ENCODE assay signal across 25 cellular contexts in the genomic region with DNA sequence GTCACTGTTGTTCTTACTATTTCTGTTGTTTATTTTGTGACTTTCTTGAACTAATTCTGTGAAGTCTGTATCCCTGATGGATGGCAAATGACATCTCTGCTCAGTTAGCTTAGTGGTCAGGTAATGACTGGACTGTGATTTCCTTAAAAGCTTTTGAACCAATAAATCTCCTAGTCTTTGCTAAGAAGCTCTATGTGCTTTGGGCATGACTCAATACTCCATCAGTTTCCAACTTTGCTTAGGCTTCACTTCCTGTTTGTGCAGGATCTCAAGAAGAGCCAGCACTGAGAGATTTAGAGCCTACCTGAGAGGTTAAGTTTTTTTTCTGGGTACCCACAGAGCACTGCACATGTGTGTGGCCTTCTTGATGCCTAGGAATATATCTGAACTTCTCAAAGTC.
DNase-seq lines count a peak whose midpoint lies in the region; ATAC-seq and TF ChIP-seq lines count a peak whose summit lies in the region.
"Had no signal": no experiment of that assay in that cellular context is flagged by ENCODE, and none has a peak within 500 bp of the region (broad histone marks: within the 10 kb centered on the region; RNA-seq: fewer than 3 reads in every experiment).

No MANE protein-coding gene starts in this region.

- H3K4me3 ChIP-seq in IMR-90 (ENCODE audit: insufficient read depth, low read depth, low read length) (no peak overlapping the region), epithelial cell of esophagus (ENCODE audit: low read length) (no peak overlapping the region), ascending aorta (no peak overlapping the region)
- H3K4me3 ChIP-seq: BLaER1 treated with 17β-estradiol and CSF1 and Interleukin-3, amounts not matched to agents 10 nM and 100 nM; MG63 had no signal

- H3K4me2 ChIP-seq in IMR-90 (ENCODE audit: low read depth, low read length), result no peak overlapping the region
- H3K4me2 ChIP-seq: BLaER1 treated with 17β-estradiol and CSF1 and Interleukin-3, amounts not matched to agents 10 nM and 100 nM; SK-N-SH had no signal

- no peak overlapping the region for H2BK5ac ChIP-seq in IMR-90 (ENCODE audit: low read depth, low read length, poor library complexity, severe bottlenecking)

- TF ChIP-seq CTCF in IMR-90 (conservative IDR thresholded peaks at IDR 0.05; ENCODE audit: low read depth, low read length) (no peak), epithelial cell of esophagus (IDR thresholded peaks at IDR 0.05; ENCODE audit: insufficient read depth, low read depth, low read length, missing control alignments) (no peak), GM10248 (IDR thresholded peaks at IDR 0.05; ENCODE audit: control extremely low read depth, extremely low read depth, low read depth, missing control alignments) (no peak), ascending aorta (IDR thresholded peaks at IDR 0.05) (no peak)

- H2BK20ac ChIP-seq in IMR-90 (ENCODE audit: low read depth, low read length), result no peak overlapping the region

- H2AK5ac ChIP-seq in IMR-90 (ENCODE audit: low read depth, low read length), result no peak overlapping the region

- no peak for TF ChIP-seq POLR2A in IMR-90 (IDR thresholded peaks at IDR 0.05; ENCODE audit: low read depth, low read length)

- POLR2A ChIA-PET in IMR-90 (lab: Charles Lee; ENCODE audit: unreplicated experiment), result no interaction called here
- POLR2A ChIA-PET in GM10248 (lab: Yijun Ruan, JAX), result no interaction called here

- no peaks in the 10 kb centered on the region for H3K9me1 ChIP-seq in IMR-90 (ENCODE audit: insufficient read depth, low read length)

- no peak overlapping the region for H2BK15ac ChIP-seq in IMR-90 (ENCODE audit: low read depth, low read length)

- no peaks in the 10 kb centered on the region for H3K27me3 ChIP-seq in IMR-90 (ENCODE audit: control insufficient read depth, insufficient read depth, low read length)
- H3K27me3 ChIP-seq in ascending aorta, result no peaks in the 10 kb centered on the region
- H3K27me3 ChIP-seq: BLaER1 treated with 17β-estradiol and CSF1 and Interleukin-3, amounts not matched to agents 10 nM and 100 nM; MG63 had no signal

- no TSS peak for BruUV-seq in IMR-90 (replicated peaks; lab: Mats Ljungman, UMichigan)

- in situ Hi-C loops in IMR-90 (cut with MboI; ENCODE audit: low sequenced_read_pairs), result no loop called here

- no peak overlapping the region for H3K4ac ChIP-seq in IMR-90 (ENCODE audit: low read depth, low read length)

- H4K5ac ChIP-seq in IMR-90 (ENCODE audit: low read depth, low read length), result no peak overlapping the region

- no peak overlapping the region for H3K23ac ChIP-seq in IMR-90 (ENCODE audit: low read depth, low read length)

- no peak overlapping the region for H3K27ac ChIP-seq in IMR-90 (ENCODE audit: insufficient read depth, low read length)
- H3K27ac ChIP-seq in ascending aorta, result no peak overlapping the region
- H3K27ac ChIP-seq: BLaER1 treated with 17β-estradiol and CSF1 and Interleukin-3, amounts not matched to agents 10 nM and 100 nM; RWPE1 had no signal

- TF ChIP-seq RAD21 in IMR-90 (IDR thresholded peaks at IDR 0.05; ENCODE audit: low read length), result no peak

- no peak overlapping the region for H3K18ac ChIP-seq in IMR-90 (ENCODE audit: low read depth, low read length)

- H4K8ac ChIP-seq in IMR-90 (ENCODE audit: low read depth in 2 of 2, low read length in 2 of 2), result no peak overlapping the region

- no peak overlapping the region for H2AFZ ChIP-seq in IMR-90 (replicated peaks; ENCODE audit: low read length, poor library complexity)

- H2AK9ac ChIP-seq in IMR-90 (replicated peaks; ENCODE audit: low read depth, low read length, poor library complexity), result no peak overlapping the region

- H3K9ac ChIP-seq in IMR-90 (ENCODE audit: low read depth, low read length), result no peak overlapping the region
- H3K9ac ChIP-seq: BLaER1 treated with 17β-estradiol and CSF1 and Interleukin-3, amounts not matched to agents 10 nM and 100 nM; SK-N-SH had no signal

- CTCF ChIA-PET in IMR-90 (lab: Yijun Ruan, JAX) (no interaction called here), GM10248 (lab: Yijun Ruan, JAX) (no interaction called here)

- H4K91ac ChIP-seq in IMR-90 (ENCODE audit: insufficient read depth, low read depth, low read length), result no peak overlapping the region

- H3K4me1 ChIP-seq in IMR-90 (ENCODE audit: control insufficient read depth, insufficient read depth, low read length) (no peaks in the 10 kb centered on the region; the same call in 1 of the 2 replicates), ascending aorta (no peaks in the 10 kb centered on the region)
- H3K4me1 ChIP-seq: BLaER1 treated with 17β-estradiol and CSF1 and Interleukin-3, amounts not matched to agents 10 nM and 100 nM had no signal

- ATAC-seq in IMR-90 (ENCODE audit: low read depth), result no peak
- no peak for ATAC-seq in HG02970 (IDR thresholded peaks at IDR 0.05; ENCODE audit: low FRiP score, unreplicated experiment)
- no peak for ATAC-seq in GM21381 (IDR thresholded peaks at IDR 0.05; ENCODE audit: unreplicated experiment)
- ATAC-seq: CD8-positive, alpha-beta T cell had no signal

- H3K9me3 ChIP-seq in IMR-90 (ENCODE audit: control insufficient read depth, insufficient read depth, low read length) (no peaks in the 10 kb centered on the region), ascending aorta (peaks cover 0 to 4% of the 10 kb centered on the region in 2 donors)

- H3K56ac ChIP-seq in IMR-90 (ENCODE audit: extremely low read depth, insufficient read depth, low read length), result no peak overlapping the region

- H3K36me3 ChIP-seq in IMR-90 (ENCODE audit: control insufficient read depth, insufficient read depth, low read length) (no peaks in the 10 kb centered on the region), ascending aorta (no peaks in the 10 kb centered on the region)
- H3K36me3 ChIP-seq: BLaER1 treated with 17β-estradiol and CSF1 and Interleukin-3, amounts not matched to agents 10 nM and 100 nM; MG63 had no signal

- no peak overlapping the region for H3K14ac ChIP-seq in IMR-90 (replicated peaks; ENCODE audit: low read depth, low read length)

- intact Hi-C loops in IMR-90 (cut with micrococcal nuclease), result no loop called here
- intact Hi-C loops in ascending aorta (cut with DNase I), result no loop called here

- dilution Hi-C loops in IMR-90 (cut with HindIII; ENCODE audit: low sequenced_read_pairs, unreplicated experiment), result no loop called here

- no peaks in the 10 kb centered on the region for H4K20me1 ChIP-seq in IMR-90 (ENCODE audit: insufficient read depth, low read length)
- H4K20me1 ChIP-seq: BLaER1 treated with 17β-estradiol and CSF1 and Interleukin-3, amounts not matched to agents 10 nM and 100 nM had no signal

- no peaks in the 10 kb centered on the region for H3K79me1 ChIP-seq in IMR-90 (ENCODE audit: low read depth in 1 of 2, low read length in 2 of 2)

- DNase-seq in ELR (ENCODE audit: low read depth), result peak; percentile 32
- DNase-seq in IMR-90, result peak; percentile 42
- peak; percentile 27 for DNase-seq in epithelial cell of esophagus (ENCODE audit: low read depth)
- DNase-seq in GM10248 (ENCODE audit: extremely low spot score), result no peak
- no peak for DNase-seq in ascending aorta (ENCODE audit: low spot score in 2 of 2)
- DNase-seq: ACHN; Calu3; CD8-positive, alpha-beta T cell; DMS153; GDM1; H7; Kasumi-1; MG63; NCI-H1092 treated with DMSO at 0.1 percent for 48 hours; NCI-H146; NCI-H2029; NCI-H2227 treated with DMSO at 0.1 percent for 48 hours; NCI-H510A; NCI-H748 treated with DMSO at 0.1 percent for 48 hours; SIG-M5; SK-N-SH had no signal

- H2BK120ac ChIP-seq in IMR-90 (ENCODE audit: low read depth, low read length), result 0 out of 2 replicates have a peak overlapping the region, but pooled peaks have one; percentile 6

TF ChIP-seq in IMR-90, 13 proteins besides CTCF, POLR2A, EP300 and RAD21:
- TF ChIP-seq CHD1 (IDR thresholded peaks at IDR 0.05; ENCODE audit: low read depth, low read length), result no peak
- TF ChIP-seq RFX5 (IDR thresholded peaks at IDR 0.05; ENCODE audit: low read depth, low read length), result no peak
- TF ChIP-seq RCOR1 (IDR thresholded peaks at IDR 0.05; ENCODE audit: insufficient replicate concordance, low read length), result no peak
- TF ChIP-seq MAZ (IDR thresholded peaks at IDR 0.05; ENCODE audit: borderline replicate concordance, low read depth, low read length), result no peak
- TF ChIP-seq MXI1 (IDR thresholded peaks at IDR 0.05; ENCODE audit: borderline replicate concordance, low read depth, low read length), result no peak
- TF ChIP-seq, protein P1, sequence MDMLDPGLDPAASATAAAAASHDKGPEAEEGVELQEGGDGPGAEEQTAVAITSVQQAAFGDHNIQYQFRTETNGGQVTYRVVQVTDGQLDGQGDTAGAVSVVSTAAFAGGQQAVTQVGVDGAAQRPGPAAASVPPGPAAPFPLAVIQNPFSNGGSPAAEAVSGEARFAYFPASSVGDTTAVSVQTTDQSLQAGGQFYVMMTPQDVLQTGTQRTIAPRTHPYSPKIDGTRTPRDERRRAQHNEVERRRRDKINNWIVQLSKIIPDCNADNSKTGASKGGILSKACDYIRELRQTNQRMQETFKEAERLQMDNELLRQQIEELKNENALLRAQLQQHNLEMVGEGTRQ (IDR thresholded peaks at IDR 0.05; ENCODE audit: low read depth, low read length), result no peak
- TF ChIP-seq MAFK (IDR thresholded peaks at IDR 0.05; ENCODE audit: low read depth, low read length), result no peak
- TF ChIP-seq, protein P2, sequence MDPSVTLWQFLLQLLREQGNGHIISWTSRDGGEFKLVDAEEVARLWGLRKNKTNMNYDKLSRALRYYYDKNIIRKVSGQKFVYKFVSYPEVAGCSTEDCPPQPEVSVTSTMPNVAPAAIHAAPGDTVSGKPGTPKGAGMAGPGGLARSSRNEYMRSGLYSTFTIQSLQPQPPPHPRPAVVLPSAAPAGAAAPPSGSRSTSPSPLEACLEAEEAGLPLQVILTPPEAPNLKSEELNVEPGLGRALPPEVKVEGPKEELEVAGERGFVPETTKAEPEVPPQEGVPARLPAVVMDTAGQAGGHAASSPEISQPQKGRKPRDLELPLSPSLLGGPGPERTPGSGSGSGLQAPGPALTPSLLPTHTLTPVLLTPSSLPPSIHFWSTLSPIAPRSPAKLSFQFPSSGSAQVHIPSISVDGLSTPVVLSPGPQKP (IDR thresholded peaks at IDR 0.05; ENCODE audit: borderline replicate concordance, low read depth, low read length), result no peak
- no peak for TF ChIP-seq CEBPB (IDR thresholded peaks at IDR 0.05; ENCODE audit: low read depth, low read length)
- TF ChIP-seq BHLHE40 (IDR thresholded peaks at IDR 0.05; ENCODE audit: low read depth, low read length), result no peak
- TF ChIP-seq SMC3 (IDR thresholded peaks at IDR 0.05; ENCODE audit: low read depth, low read length), result no peak
- TF ChIP-seq FOS (IDR thresholded peaks at IDR 0.05; ENCODE audit: low read depth, low read length), result no peak
- TF ChIP-seq NFE2L2 (IDR thresholded peaks at IDR 0.05; ENCODE audit: low read depth, low read length), result no peak

Comparison
In these comparisons a context has a peak if more than half of its experiments do, and no peak if none do; other contexts are left out.
1. DNase-seq: peak in ELR (single experiment), IMR-90 (single experiment) and epithelial cell of esophagus (single experiment); none in GM10248 (single experiment) and ascending aorta (0 of 2).